Comparison of ENCODE assay signal across 12 cellular contexts in the genomic region with DNA sequence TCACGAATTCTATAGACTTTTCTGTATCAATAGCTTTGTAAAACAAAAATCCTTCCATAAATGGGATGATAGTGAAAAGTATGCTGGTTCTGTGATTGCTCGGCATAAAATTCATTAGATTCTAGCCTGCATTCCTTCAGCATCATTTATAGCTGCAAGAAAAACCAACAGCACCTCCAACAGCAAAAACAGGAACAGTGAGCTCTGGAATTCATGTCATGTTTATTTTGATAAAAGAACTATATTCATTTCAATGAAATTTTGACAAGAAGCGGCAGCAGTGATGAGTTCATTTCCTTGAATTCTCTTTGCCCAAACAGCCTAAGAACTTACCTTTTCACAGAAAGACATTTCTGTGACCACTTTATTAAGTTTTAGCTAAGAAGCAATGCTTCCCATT.
DNase-seq lines count a peak whose midpoint lies in the region; ATAC-seq and TF ChIP-seq lines count a peak whose summit lies in the region.
"Had no signal": no experiment of that assay in that cellular context is flagged by ENCODE, and none has a peak within 500 bp of the region (broad histone marks: within the 10 kb centered on the region; RNA-seq: fewer than 3 reads in every experiment).

No MANE protein-coding gene starts in this region.

- ATAC-seq in right lobe of liver (no peak), HG03442 (IDR thresholded peaks at IDR 0.05; ENCODE audit: unreplicated experiment) (no peak), HG03520 (IDR thresholded peaks at IDR 0.05; ENCODE audit: unreplicated experiment) (no peak)

- WGBS in liver, result 59% methylated on average over 3 of the region's 3 CpGs
- WGBS in right lobe of liver (ENCODE audit: insufficient coverage, low coverage, low lambda C conversion rate, missing lambda C conversion rate), result 52% methylated on average over 3 of the region's 3 CpGs

- no peaks in the 10 kb centered on the region for H3K4me1 ChIP-seq in liver (ENCODE audit: control insufficient read depth in 4 of 4, insufficient read depth in 4 of 4, low read length in 3 of 4)
- no peaks in the 10 kb centered on the region for H3K4me1 ChIP-seq in right lobe of liver

- intact Hi-C loops in right lobe of liver (cut with DNase I), result no loop called here

- TF ChIP-seq POLR2A in right lobe of liver (IDR thresholded peaks at IDR 0.05), result no peak

- no peaks in the 10 kb centered on the region for H3K36me3 ChIP-seq in liver (ENCODE audit: control insufficient read depth in 4 of 4, insufficient read depth in 3 of 4, low read depth in 1 of 4, low read length in 3 of 4)
- no peaks in the 10 kb centered on the region for H3K36me3 ChIP-seq in right lobe of liver
- H3K36me3 ChIP-seq: neutrophil had no signal

- H3K9me3 ChIP-seq in liver (ENCODE audit: control insufficient read depth in 4 of 4, low read length in 3 of 4), result no peaks in the 10 kb centered on the region
- H3K9me3 ChIP-seq in right lobe of liver, result no peaks in the 10 kb centered on the region
- H3K9me3 ChIP-seq: neutrophil had no signal

- in situ Hi-C loops in astrocyte of the cerebellum (cut with HindIII; ENCODE audit: low sequenced_read_pairs), result no loop called here

- TF ChIP-seq CTCF in liver (IDR thresholded peaks at IDR 0.05; ENCODE audit: low read depth, low read length, missing input control) (no peak), right lobe of liver (IDR thresholded peaks at IDR 0.05) (no peak), astrocyte of the cerebellum (IDR thresholded peaks at IDR 0.05; ENCODE audit: low read depth, low read length, missing control alignments) (peak; percentile 64)

- TF ChIP-seq RAD21 in liver (IDR thresholded peaks at IDR 0.05), result peak; percentile 41 to 43

- H3K4me3 ChIP-seq in liver (ENCODE audit: low read depth in 1 of 3, low read length in 3 of 3), result no peak overlapping the region
- H3K4me3 ChIP-seq in right lobe of liver, result no peak overlapping the region
- no peak overlapping the region for H3K4me3 ChIP-seq in astrocyte of the cerebellum (ENCODE audit: low read depth, low read length)

- DNase-seq in right lobe of liver, result no peak
- DNase-seq in astrocyte of the cerebellum (ENCODE audit: low read depth), result peak; percentile 52
- DNase-seq in inferior parietal cortex (ENCODE audit: extremely low spot score), result peak; percentile 19
- no peak for DNase-seq in GDM1 (lab: John Stamatoyannopoulos, UW)
- DNase-seq in NCI-H1105 treated with DMSO at 0.1 percent for 48 hours (lab: John Stamatoyannopoulos, UW), result no peak
- DNase-seq: C1 segment of cervical spinal cord, cortex of kidney, NCI-H1105 had no signal

- no peak overlapping the region for H3K9ac ChIP-seq in liver (ENCODE audit: low read depth in 1 of 2, low read length in 2 of 2)

- H3K27ac ChIP-seq in liver (ENCODE audit: low read depth in 1 of 2, low read length in 2 of 2) (no peak overlapping the region), right lobe of liver (no peak overlapping the region)
- H3K27ac ChIP-seq: neutrophil had no signal

- H3K27me3 ChIP-seq in liver (ENCODE audit: control insufficient read depth in 4 of 4, insufficient read depth in 4 of 4, low read length in 3 of 4) (no peaks in the 10 kb centered on the region), right lobe of liver (no peaks in the 10 kb centered on the region)
- H3K27me3 ChIP-seq: neutrophil had no signal

TF ChIP-seq in liver, 16 proteins besides CTCF, POLR2A, EP300 and RAD21:
- TF ChIP-seq TAF1 (conservative IDR thresholded peaks at IDR 0.05) (no peak), NR2F2 (IDR thresholded peaks at IDR 0.05) (no peak), FOXA2 (IDR thresholded peaks at IDR 0.05) (no peak), HNF4G (IDR thresholded peaks at IDR 0.05) (no peak), HNF4A (conservative IDR thresholded peaks at IDR 0.05) (no peak), EGR1 (IDR thresholded peaks at IDR 0.05; ENCODE audit: low read depth in 2 of 2) (no peak), JUND (IDR thresholded peaks at IDR 0.05) (no peak), FOXA1 (IDR thresholded peaks at IDR 0.05) (no peak), SP1 (IDR thresholded peaks at IDR 0.05) (no peak)
- TF ChIP-seq, protein P1, sequence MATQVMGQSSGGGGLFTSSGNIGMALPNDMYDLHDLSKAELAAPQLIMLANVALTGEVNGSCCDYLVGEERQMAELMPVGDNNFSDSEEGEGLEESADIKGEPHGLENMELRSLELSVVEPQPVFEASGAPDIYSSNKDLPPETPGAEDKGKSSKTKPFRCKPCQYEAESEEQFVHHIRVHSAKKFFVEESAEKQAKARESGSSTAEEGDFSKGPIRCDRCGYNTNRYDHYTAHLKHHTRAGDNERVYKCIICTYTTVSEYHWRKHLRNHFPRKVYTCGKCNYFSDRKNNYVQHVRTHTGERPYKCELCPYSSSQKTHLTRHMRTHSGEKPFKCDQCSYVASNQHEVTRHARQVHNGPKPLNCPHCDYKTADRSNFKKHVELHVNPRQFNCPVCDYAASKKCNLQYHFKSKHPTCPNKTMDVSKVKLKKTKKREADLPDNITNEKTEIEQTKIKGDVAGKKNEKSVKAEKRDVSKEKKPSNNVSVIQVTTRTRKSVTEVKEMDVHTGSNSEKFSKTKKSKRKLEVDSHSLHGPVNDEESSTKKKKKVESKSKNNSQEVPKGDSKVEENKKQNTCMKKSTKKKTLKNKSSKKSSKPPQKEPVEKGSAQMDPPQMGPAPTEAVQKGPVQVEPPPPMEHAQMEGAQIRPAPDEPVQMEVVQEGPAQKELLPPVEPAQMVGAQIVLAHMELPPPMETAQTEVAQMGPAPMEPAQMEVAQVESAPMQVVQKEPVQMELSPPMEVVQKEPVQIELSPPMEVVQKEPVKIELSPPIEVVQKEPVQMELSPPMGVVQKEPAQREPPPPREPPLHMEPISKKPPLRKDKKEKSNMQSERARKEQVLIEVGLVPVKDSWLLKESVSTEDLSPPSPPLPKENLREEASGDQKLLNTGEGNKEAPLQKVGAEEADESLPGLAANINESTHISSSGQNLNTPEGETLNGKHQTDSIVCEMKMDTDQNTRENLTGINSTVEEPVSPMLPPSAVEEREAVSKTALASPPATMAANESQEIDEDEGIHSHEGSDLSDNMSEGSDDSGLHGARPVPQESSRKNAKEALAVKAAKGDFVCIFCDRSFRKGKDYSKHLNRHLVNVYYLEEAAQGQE (IDR thresholded peaks at IDR 0.05), result no peak
- TF ChIP-seq, protein P2, sequence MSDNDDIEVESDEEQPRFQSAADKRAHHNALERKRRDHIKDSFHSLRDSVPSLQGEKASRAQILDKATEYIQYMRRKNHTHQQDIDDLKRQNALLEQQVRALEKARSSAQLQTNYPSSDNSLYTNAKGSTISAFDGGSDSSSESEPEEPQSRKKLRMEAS (IDR thresholded peaks at IDR 0.05), result no peak
- TF ChIP-seq, protein P3, sequence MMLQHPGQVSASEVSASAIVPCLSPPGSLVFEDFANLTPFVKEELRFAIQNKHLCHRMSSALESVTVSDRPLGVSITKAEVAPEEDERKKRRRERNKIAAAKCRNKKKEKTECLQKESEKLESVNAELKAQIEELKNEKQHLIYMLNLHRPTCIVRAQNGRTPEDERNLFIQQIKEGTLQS (IDR thresholded peaks at IDR 0.05), result no peak
- TF ChIP-seq, protein P4, sequence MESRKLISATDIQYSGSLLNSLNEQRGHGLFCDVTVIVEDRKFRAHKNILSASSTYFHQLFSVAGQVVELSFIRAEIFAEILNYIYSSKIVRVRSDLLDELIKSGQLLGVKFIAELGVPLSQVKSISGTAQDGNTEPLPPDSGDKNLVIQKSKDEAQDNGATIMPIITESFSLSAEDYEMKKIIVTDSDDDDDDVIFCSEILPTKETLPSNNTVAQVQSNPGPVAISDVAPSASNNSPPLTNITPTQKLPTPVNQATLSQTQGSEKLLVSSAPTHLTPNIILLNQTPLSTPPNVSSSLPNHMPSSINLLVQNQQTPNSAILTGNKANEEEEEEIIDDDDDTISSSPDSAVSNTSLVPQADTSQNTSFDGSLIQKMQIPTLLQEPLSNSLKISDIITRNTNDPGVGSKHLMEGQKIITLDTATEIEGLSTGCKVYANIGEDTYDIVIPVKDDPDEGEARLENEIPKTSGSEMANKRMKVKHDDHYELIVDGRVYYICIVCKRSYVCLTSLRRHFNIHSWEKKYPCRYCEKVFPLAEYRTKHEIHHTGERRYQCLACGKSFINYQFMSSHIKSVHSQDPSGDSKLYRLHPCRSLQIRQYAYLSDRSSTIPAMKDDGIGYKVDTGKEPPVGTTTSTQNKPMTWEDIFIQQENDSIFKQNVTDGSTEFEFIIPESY (IDR thresholded peaks at IDR 0.05), result no peak

Comparison
In these comparisons a context has a peak if more than half of its experiments do, and no peak if none do; other contexts are left out.
1. DNase-seq: peak in astrocyte of the cerebellum (single experiment) and inferior parietal cortex (single experiment); none in right lobe of liver (0 of 3), GDM1 (single experiment) and NCI-H1105 treated with DMSO at 0.1 percent for 48 hours (single experiment).